In genomic region chr1:33257759-33258712, GRCh38 we compare ENCODE assay signal across 8 cellular contexts. TPM values are rescaled to one million over a fixed set of nuclear protein-coding genes. Genes with fewer than 3 reads are reported as not detected.
A peak's percentile ranks its signal among the peaks of the same experiment; 100 is the strongest.
DNase-seq lines count a peak whose midpoint lies in the region; ATAC-seq and TF ChIP-seq lines count a peak whose summit lies in the region.

No MANE protein-coding gene starts in this region.

- H3K27ac ChIP-seq in KOPT-K1 (ENCODE audit: low read depth, low read length, poor library complexity, severe bottlenecking) = peak overlapping the region; percentile 72

- DNase-seq in AG10803 (ENCODE audit: low read depth) (peak; percentile 16), ecto neural progenitor cell (ENCODE audit: low spot score) (peak; percentile 63), DMS 273 treated with DMSO at 0.1 percent for 48 hours (lab: John Stamatoyannopoulos, UW) (no peak), HEK293T (ENCODE audit: extremely low spot score) (no peak), HK-2 (ENCODE audit: unreplicated experiment) (no peak)
- DNase-seq in naive thymus-derived CD8-positive, alpha-beta T cell = no peak

- no peaks in the 10 kb centered on the region for H3K9me3 ChIP-seq in KOPT-K1 (ENCODE audit: insufficient read depth, low read length, poor library complexity, severe bottlenecking)

- H3K4me3 Mint-ChIP-seq in naive thymus-derived CD8-positive, alpha-beta T cell = peak overlapping the region; percentile 96 to 100 (median 99)

- POLR2A ChIA-PET in naive thymus-derived CD8-positive, alpha-beta T cell (lab: Charles Lee) = interaction anchor here (0.5 to 1.0 kb wide), 5 partner anchors 76 to 295 kb away, joined by 3 read pairs; partner anchors contain the start of gene TRIM62
- POLR2A ChIA-PET in HEK293T (lab: Yijun Ruan, JAX) = no interaction called here

- peak overlapping the region; percentile 78 for H3K4me3 ChIP-seq in AG10803 (ENCODE audit: low read length)

- peaks cover 23% of the 10 kb centered on the region; the same call in 1 of the 2 replicates for H3K36me3 ChIP-seq in KOPT-K1 (ENCODE audit: insufficient read depth, low read length)

- H3K27me3 Mint-ChIP-seq in naive thymus-derived CD8-positive, alpha-beta T cell = no peaks in the 10 kb centered on the region

- H3K9me3 Mint-ChIP-seq in naive thymus-derived CD8-positive, alpha-beta T cell = no peaks in the 10 kb centered on the region

- no peak for TF ChIP-seq CTCF in AG10803 (conservative IDR thresholded peaks at IDR 0.05; ENCODE audit: low read length)

- CTCF ChIA-PET in HEK293T (lab: Yijun Ruan, JAX) = interaction anchor here (0.6 to 1.6 kb wide), 3 partner anchors 76 to 295 kb away, joined by 3 to 5 read pairs (median 3); partner anchors contain the start of gene TRIM62

- peaks cover 0 to 10% (median 4%) of the 10 kb centered on the region in 3 donors for H3K36me3 Mint-ChIP-seq in naive thymus-derived CD8-positive, alpha-beta T cell

- H3K27ac Mint-ChIP-seq in naive thymus-derived CD8-positive, alpha-beta T cell = peak overlapping the region in 8 of 10 donors; percentile 56 to 99 (median 98)

- no peak for ATAC-seq in naive thymus-derived CD8-positive, alpha-beta T cell
- no peak for ATAC-seq in esophagus mucosa

- H3K4me1 Mint-ChIP-seq in naive thymus-derived CD8-positive, alpha-beta T cell = peaks cover 32 to 56% (median 53%) of the 10 kb centered on the region in 4 donors

TF ChIP-seq in HEK293T, 16 proteins besides CTCF, POLR2A, EP300 and RAD21:
- TF ChIP-seq CTBP1 (IDR thresholded peaks at IDR 0.05; ENCODE audit: borderline replicate concordance) (no peak), BHLHE40 (IDR thresholded peaks at IDR 0.05; ENCODE audit: borderline replicate concordance) (no peak), TARDBP (IDR thresholded peaks at IDR 0.05) (no peak), SUZ12 (IDR thresholded peaks at IDR 0.05) (no peak), L3MBTL2 (conservative IDR thresholded peaks at IDR 0.05) (no peak), PKNOX1 (IDR thresholded peaks at IDR 0.05) (no peak), FOXK2 (IDR thresholded peaks at IDR 0.05) (no peak), FOXM1 (IDR thresholded peaks at IDR 0.05; ENCODE audit: borderline replicate concordance) (no peak), HDGF (IDR thresholded peaks at IDR 0.05; ENCODE audit: borderline replicate concordance) (no peak), ELF4 (IDR thresholded peaks at IDR 0.05) (no peak), LEF1 (IDR thresholded peaks at IDR 0.05; ENCODE audit: borderline replicate concordance) (no peak), ARNT (IDR thresholded peaks at IDR 0.05) (no peak), ZNF384 (IDR thresholded peaks at IDR 0.05) (no peak), FOXA1 (IDR thresholded peaks at IDR 0.05) (no peak), SP1 (IDR thresholded peaks at IDR 0.05) (no peak), NFRKB (IDR thresholded peaks at IDR 0.05) (no peak)

RNA-seq across cellular contexts. Expression of gene ZNF362, which starts 1.7 kb away (rescaled TPM):
- 10 to 100 TPM; 23.8 to 24.3 TPM for total RNA-seq in naive thymus-derived CD8-positive, alpha-beta T cell
- polyA plus RNA-seq in naive thymus-derived CD8-positive, alpha-beta T cell = 10 to 100 TPM; 10.5 to 23.0 (median 15.7) TPM
- 14.0 TPM for total RNA-seq in esophagus mucosa

Comparison
In these comparisons a context has a peak if more than half of its experiments do, and no peak if none do; other contexts are left out.
1. DNase-seq: peak in AG10803 (single experiment) and ecto neural progenitor cell (single experiment); none in naive thymus-derived CD8-positive, alpha-beta T cell (0 of 10), DMS 273 treated with DMSO at 0.1 percent for 48 hours (single experiment), HEK293T (single experiment) and HK-2 (single experiment).